In genomic region chr14:81400852-81401251, GRCh38 we compare ENCODE assay signal across 9 cellular contexts. TPM values are rescaled to one million over a fixed set of nuclear protein-coding genes. Genes with fewer than 3 reads are reported as not detected.
DNase-seq lines count a peak whose midpoint lies in the region; ATAC-seq, FAIRE-seq and TF ChIP-seq lines count a peak whose summit lies in the region.
"Had no signal": no experiment of that assay in that cellular context is flagged by ENCODE, and none has a peak within 500 bp of the region (broad histone marks: within the 10 kb centered on the region; RNA-seq: fewer than 3 reads in every experiment).

No MANE protein-coding gene starts in this region.

- H3K4me3 Mint-ChIP-seq in astrocyte (ENCODE audit: unreplicated experiment): peak overlapping the region; percentile 24
- H3K4me3 Mint-ChIP-seq: IgD-negative memory B cell had no signal

- WGBS in lower leg skin, 2 donors: 41 to 48% methylated on average over 8 of the region's 8 CpGs

- H3K36me3 Mint-ChIP-seq in astrocyte (ENCODE audit: low read depth, unreplicated experiment): no peaks in the 10 kb centered on the region
- H3K36me3 Mint-ChIP-seq: IgD-negative memory B cell had no signal

- H3K27ac ChIP-seq in astrocyte (ENCODE audit: low read depth, low read length): peak overlapping the region; percentile 84

- H3K4me1 Mint-ChIP-seq in astrocyte (ENCODE audit: low read depth, unreplicated experiment): peaks cover 27% of the 10 kb centered on the region
- H3K4me1 Mint-ChIP-seq: IgD-negative memory B cell had no signal

- H3K4me3 ChIP-seq in astrocyte (ENCODE audit: insufficient read depth, low read depth, low read length) (peak overlapping the region; percentile 41), lower leg skin (ENCODE audit: low read depth, poor library complexity, severe bottlenecking) (no peak overlapping the region)

- FAIRE-seq in astrocyte (lab: Jason Lieb, UNC): peak; percentile 66

- H3K36me3 ChIP-seq in astrocyte (ENCODE audit: insufficient read depth, low read length): no peaks in the 10 kb centered on the region

- TF ChIP-seq CTCF in astrocyte (IDR thresholded peaks at IDR 0.05; ENCODE audit: insufficient read depth, low read depth, low read length) (no peak), lower leg skin (IDR thresholded peaks at IDR 0.05) (no peak)

- H3K9me3 ChIP-seq in astrocyte (ENCODE audit: insufficient read depth, low read depth, low read length): no peaks in the 10 kb centered on the region

- DNase-seq in COLO668 (lab: John Stamatoyannopoulos, UW; ENCODE audit: unreplicated experiment) (peak; percentile 21), astrocyte (ENCODE audit: low read depth) (peak; percentile 100), lower leg skin (ENCODE audit: low spot score in 2 of 2) (peak; percentile 94 to 96), cerebellum (ENCODE audit: low spot score) (no peak), SIG-M5 treated with dmso at 0.1 percent for 504 hours (lab: John Stamatoyannopoulos, UW; ENCODE audit: unreplicated experiment) (no peak), iPS-NIHi7 (ENCODE audit: extremely low spot score) (no peak)

- no peak for TF ChIP-seq POLR2A in lower leg skin (IDR thresholded peaks at IDR 0.05)

- ATAC-seq in GM18502 (IDR thresholded peaks at IDR 0.05; ENCODE audit: poor library complexity, unreplicated experiment): no peak

- peaks cover 13% of the 10 kb centered on the region for H3K27me3 ChIP-seq in astrocyte (ENCODE audit: insufficient read depth, low read length)

- no peaks in the 10 kb centered on the region for H3K79me2 ChIP-seq in astrocyte (ENCODE audit: insufficient read depth, low read length)

- H3K27me3 Mint-ChIP-seq in astrocyte (ENCODE audit: low read depth, unreplicated experiment): no peaks in the 10 kb centered on the region

- peak overlapping the region; percentile 95 for H3K27ac Mint-ChIP-seq in astrocyte (ENCODE audit: unreplicated experiment)
- H3K27ac Mint-ChIP-seq: IgD-negative memory B cell had no signal

- peak overlapping the region; percentile 64 for H3K9ac ChIP-seq in astrocyte (ENCODE audit: low read length)

- peaks cover 27% of the 10 kb centered on the region for H3K4me1 ChIP-seq in astrocyte (ENCODE audit: insufficient read depth, low read length)

- TF ChIP-seq EP300 in Ishikawa (IDR thresholded peaks at IDR 0.05; ENCODE audit: borderline replicate concordance): peak; percentile 97

- peak overlapping the region; percentile 80 for H3K4me2 ChIP-seq in astrocyte (ENCODE audit: low read length)

- no peaks in the 10 kb centered on the region for H4K20me1 ChIP-seq in astrocyte (ENCODE audit: insufficient read depth, low read length)

- intact Hi-C loops in lower leg skin (cut with DNase I; ENCODE audit: low total_unique reads): no loop called here

- no peaks in the 10 kb centered on the region for H3K9me3 Mint-ChIP-seq in astrocyte (ENCODE audit: unreplicated experiment)

- no peak overlapping the region for H2AFZ ChIP-seq in astrocyte (ENCODE audit: low read depth, low read length)

- TF ChIP-seq RAD21 in Ishikawa (IDR thresholded peaks at IDR 0.05; ENCODE audit: low read depth): peak; percentile 41; the same call in 1 of the 2 replicates

TF ChIP-seq in Ishikawa, 13 proteins besides CTCF, POLR2A, EP300 and RAD21:
- no peak for TF ChIP-seq CREB1 (IDR thresholded peaks at IDR 0.05; ENCODE audit: low read depth)
- TF ChIP-seq USF1 (IDR thresholded peaks at IDR 0.05): no peak; the same call in 1 of the 2 replicates
- peak; percentile 72 for TF ChIP-seq YY1 (IDR thresholded peaks at IDR 0.05; ENCODE audit: low read depth)
- TF ChIP-seq CEBPB (IDR thresholded peaks at IDR 0.05): peak; percentile 100
- TF ChIP-seq TEAD4 (IDR thresholded peaks at IDR 0.05): peak; percentile 98
- peak; percentile 89; the same call in 1 of the 2 replicates for TF ChIP-seq FOXM1 (IDR thresholded peaks at IDR 0.05; ENCODE audit: borderline replicate concordance, low read depth)
- no peak for TF ChIP-seq TAF1 (IDR thresholded peaks at IDR 0.05; ENCODE audit: low read depth)
- TF ChIP-seq TCF12 (IDR thresholded peaks at IDR 0.05; ENCODE audit: low read depth): peak; percentile 97
- peak; percentile 81 for TF ChIP-seq MAX (IDR thresholded peaks at IDR 0.05)
- TF ChIP-seq NFIC (IDR thresholded peaks at IDR 0.05): peak; percentile 97
- TF ChIP-seq, protein P1, sequence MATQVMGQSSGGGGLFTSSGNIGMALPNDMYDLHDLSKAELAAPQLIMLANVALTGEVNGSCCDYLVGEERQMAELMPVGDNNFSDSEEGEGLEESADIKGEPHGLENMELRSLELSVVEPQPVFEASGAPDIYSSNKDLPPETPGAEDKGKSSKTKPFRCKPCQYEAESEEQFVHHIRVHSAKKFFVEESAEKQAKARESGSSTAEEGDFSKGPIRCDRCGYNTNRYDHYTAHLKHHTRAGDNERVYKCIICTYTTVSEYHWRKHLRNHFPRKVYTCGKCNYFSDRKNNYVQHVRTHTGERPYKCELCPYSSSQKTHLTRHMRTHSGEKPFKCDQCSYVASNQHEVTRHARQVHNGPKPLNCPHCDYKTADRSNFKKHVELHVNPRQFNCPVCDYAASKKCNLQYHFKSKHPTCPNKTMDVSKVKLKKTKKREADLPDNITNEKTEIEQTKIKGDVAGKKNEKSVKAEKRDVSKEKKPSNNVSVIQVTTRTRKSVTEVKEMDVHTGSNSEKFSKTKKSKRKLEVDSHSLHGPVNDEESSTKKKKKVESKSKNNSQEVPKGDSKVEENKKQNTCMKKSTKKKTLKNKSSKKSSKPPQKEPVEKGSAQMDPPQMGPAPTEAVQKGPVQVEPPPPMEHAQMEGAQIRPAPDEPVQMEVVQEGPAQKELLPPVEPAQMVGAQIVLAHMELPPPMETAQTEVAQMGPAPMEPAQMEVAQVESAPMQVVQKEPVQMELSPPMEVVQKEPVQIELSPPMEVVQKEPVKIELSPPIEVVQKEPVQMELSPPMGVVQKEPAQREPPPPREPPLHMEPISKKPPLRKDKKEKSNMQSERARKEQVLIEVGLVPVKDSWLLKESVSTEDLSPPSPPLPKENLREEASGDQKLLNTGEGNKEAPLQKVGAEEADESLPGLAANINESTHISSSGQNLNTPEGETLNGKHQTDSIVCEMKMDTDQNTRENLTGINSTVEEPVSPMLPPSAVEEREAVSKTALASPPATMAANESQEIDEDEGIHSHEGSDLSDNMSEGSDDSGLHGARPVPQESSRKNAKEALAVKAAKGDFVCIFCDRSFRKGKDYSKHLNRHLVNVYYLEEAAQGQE (IDR thresholded peaks at IDR 0.05; ENCODE audit: low read depth): no peak
- TF ChIP-seq ZBTB7A (IDR thresholded peaks at IDR 0.05; ENCODE audit: low read depth): no peak
- TF ChIP-seq EGR1 (IDR thresholded peaks at IDR 0.05): no peak

RNA-seq across cellular contexts. Expression of gene STON2, which starts 0.7 kb away (rescaled TPM):
- total RNA-seq in astrocyte: 39.7 and 52.9 TPM in 2 replicates
- total RNA-seq in lower leg skin: 10 to 100 TPM; 12.5 to 21.8 (median 16.1) TPM
- total RNA-seq in cerebellum: 29.9 TPM

Comparison
In these comparisons a context has a peak if more than half of its experiments do, and no peak if none do; other contexts are left out.
1. DNase-seq: peak in COLO668 (single experiment), astrocyte (single experiment) and lower leg skin (2 of 2); none in cerebellum (single experiment), SIG-M5 treated with dmso at 0.1 percent for 504 hours (single experiment) and iPS-NIHi7 (single experiment).